18 cellular contexts compared by ENCODE assay signal in genomic region chr10:23469596-23470237, GRCh38.
"Had no signal": no experiment of that assay in that cellular context is flagged by ENCODE, and none has a peak within 500 bp of the region (broad histone marks: within the 10 kb centered on the region; RNA-seq: fewer than 3 reads in every experiment).

No MANE protein-coding gene starts in this region.

- H3K27ac ChIP-seq: dorsolateral prefrontal cortex, thoracic aorta, upper lobe of right lung had no signal

- H3K36me3 Mint-ChIP-seq: activated naive CD8-positive, alpha-beta T cell treated with anti-CD3 and anti-CD28 coated beads, Interleukin-2, amount 10 ng/mL, durations not matched to agents 7 days and 5 days had no signal

- H3K27me3 Mint-ChIP-seq: activated B cell treated with CpG ODN at 0.5 μM for 24 hours had no signal

- H3K9me3 Mint-ChIP-seq: activated B cell treated with CpG ODN at 0.5 μM for 24 hours; activated CD4-positive, alpha-beta T cell treated with anti-CD3 and anti-CD28 coated beads, Interleukin-2, amount 10 ng/mL, durations not matched to agents 24 days and 14 days; activated CD8-positive, alpha-beta T cell treated with anti-CD3 and anti-CD28 coated beads for 36 hours; activated T-helper 2 cell treated with anti-CD3 and anti-CD28 coated beads, Interferon-gamma antibody, Interleukin-2, Interleukin-4, amounts not matched to agents 10 μg/mL and 5 μg/mL and 100 μg/mL, durations not matched to agents 14 hours and 24 hours and 36 hours; nephron progenitor cell; T-helper 2 cell treated with Interferon-gamma antibody and Interleukin-4, amounts not matched to agents 5 μg/mL and 100 μg/mL, for 36 hours had no signal

- H3K4me3 Mint-ChIP-seq: activated B cell treated with CpG ODN at 0.5 μM for 24 hours; activated CD4-positive, alpha-beta T cell treated with anti-CD3 and anti-CD28 coated beads, Interleukin-2, amount 10 ng/mL, durations not matched to agents 24 days and 14 days; activated CD8-positive, alpha-beta T cell treated with anti-CD3 and anti-CD28 coated beads for 36 hours; activated naive CD8-positive, alpha-beta T cell treated with anti-CD3 and anti-CD28 coated beads, Interleukin-2, amount 10 ng/mL, durations not matched to agents 7 days and 5 days; nephron progenitor cell; T-helper 2 cell treated with Interferon-gamma antibody and Interleukin-4, amounts not matched to agents 5 μg/mL and 100 μg/mL, for 36 hours had no signal

- DNase-seq: activated B cell treated with CpG ODN at 0.5 μM for 24 hours; activated CD4-positive, alpha-beta T cell treated with anti-CD3 and anti-CD28 coated beads, Interleukin-2, amount 10 ng/mL, durations not matched to agents 24 days and 14 days; activated CD8-positive, alpha-beta T cell treated with anti-CD3 and anti-CD28 coated beads for 36 hours; activated naive CD4-positive, alpha-beta T cell treated with Interleukin-2 at 50 U/mL for 16 hours; activated naive CD8-positive, alpha-beta T cell treated with anti-CD3 and anti-CD28 coated beads, Interleukin-2, amount 10 ng/mL, durations not matched to agents 7 days and 5 days; activated T-cell treated with anti-CD3 and anti-CD28 coated beads, Interleukin-2, amount 50 U/mL, for 1 hour; amygdala; caudate nucleus; dorsolateral prefrontal cortex; midbrain; nephron progenitor cell; occipital lobe; stimulated activated CD4-positive, alpha-beta T cell treated with anti-CD3 and anti-CD28 coated beads, Interleukin-2, amount 100 ng/mL, for 48 hours; upper lobe of right lung had no signal

- H3K9me3 ChIP-seq: thoracic aorta, upper lobe of right lung had no signal

- H3K4me3 ChIP-seq: dorsolateral prefrontal cortex, thoracic aorta, upper lobe of right lung had no signal

- H3K36me3 ChIP-seq: thoracic aorta, upper lobe of right lung had no signal

- H3K4me1 Mint-ChIP-seq: activated naive CD8-positive, alpha-beta T cell treated with anti-CD3 and anti-CD28 coated beads, Interleukin-2, amount 10 ng/mL, durations not matched to agents 7 days and 5 days had no signal

- ATAC-seq: activated CD8-positive, alpha-beta T cell treated with anti-CD3 and anti-CD28 coated beads for 36 hours; upper lobe of right lung had no signal

- H3K27me3 ChIP-seq: dorsolateral prefrontal cortex, upper lobe of right lung had no signal

- H3K27ac Mint-ChIP-seq: activated B cell treated with CpG ODN at 0.5 μM for 24 hours; activated CD4-positive, alpha-beta T cell treated with anti-CD3 and anti-CD28 coated beads, Interleukin-2, amount 10 ng/mL, durations not matched to agents 24 days and 14 days; activated CD8-positive, alpha-beta T cell treated with anti-CD3 and anti-CD28 coated beads for 36 hours; activated naive CD8-positive, alpha-beta T cell treated with anti-CD3 and anti-CD28 coated beads, Interleukin-2, amount 10 ng/mL, durations not matched to agents 7 days and 5 days; activated T-helper 2 cell treated with anti-CD3 and anti-CD28 coated beads, Interferon-gamma antibody, Interleukin-2, Interleukin-4, amounts not matched to agents 10 μg/mL and 5 μg/mL and 100 μg/mL, durations not matched to agents 14 hours and 24 hours and 36 hours; nephron progenitor cell; progenitor cell of endocrine pancreas; T-helper 2 cell treated with Interferon-gamma antibody and Interleukin-4, amounts not matched to agents 5 μg/mL and 100 μg/mL, for 36 hours had no signal

- H3K4me1 ChIP-seq: upper lobe of right lung had no signal
